Comparison of ENCODE assay signal across 8 cellular contexts in genomic region chr12:14395059-14395778, GRCh38. TPM values are rescaled to one million over a fixed set of nuclear protein-coding genes. Genes with fewer than 3 reads are reported as not detected.
DNase-seq lines count a peak whose midpoint lies in the region; ATAC-seq and TF ChIP-seq lines count a peak whose summit lies in the region.

No MANE protein-coding gene starts in this region.

- no peaks in the 10 kb centered on the region for H3K36me3 ChIP-seq in brain microvascular endothelial cell (replicated peaks)

- intact Hi-C loops in CD4-positive, alpha-beta T cell (cut with DNase I, micrococcal nuclease) = loop anchor here in 1 of 2 experiments (1.0 to 10.0 kb wide), 4 partner anchors 8 to 1390 kb away; partner anchors contain the start of genes ATF7IP and EPS8

- no peaks in the 10 kb centered on the region for H3K9me3 Mint-ChIP-seq in CD4-positive, alpha-beta T cell
- H3K9me3 Mint-ChIP-seq in osteocyte (ENCODE audit: unreplicated experiment) = peaks cover 13% of the 10 kb centered on the region

- peak overlapping the region; percentile 83 for H3K4me3 Mint-ChIP-seq in CD4-positive, alpha-beta T cell
- H3K4me3 Mint-ChIP-seq in osteocyte (ENCODE audit: unreplicated experiment) = peak overlapping the region; percentile 29

- peaks cover 90% of the 10 kb centered on the region for H3K4me1 Mint-ChIP-seq in CD4-positive, alpha-beta T cell (ENCODE audit: low read depth)
- peaks cover 50% of the 10 kb centered on the region for H3K4me1 Mint-ChIP-seq in osteocyte (ENCODE audit: unreplicated experiment)

- peak overlapping the region; percentile 66 for H3K27ac ChIP-seq in CD4-positive, alpha-beta T cell (ENCODE audit: low read depth, low read length)
- H3K27ac ChIP-seq in brain microvascular endothelial cell = peak overlapping the region; percentile 71

- POLR2A ChIA-PET in CD4-positive, alpha-beta T cell (lab: Charles Lee) = interaction anchor here (0.5 to 6.7 kb wide), 17 partner anchors 10 to 379 kb away, joined by 3 to 91 read pairs (median 6); partner anchors contain the start of gene ATF7IP

- peaks cover 32% of the 10 kb centered on the region for H3K36me3 Mint-ChIP-seq in CD4-positive, alpha-beta T cell (ENCODE audit: low read depth)
- peaks cover 35% of the 10 kb centered on the region for H3K36me3 Mint-ChIP-seq in osteocyte (ENCODE audit: unreplicated experiment)

- no peaks in the 10 kb centered on the region for H3K27me3 Mint-ChIP-seq in CD4-positive, alpha-beta T cell
- no peaks in the 10 kb centered on the region for H3K27me3 Mint-ChIP-seq in osteocyte (ENCODE audit: unreplicated experiment)

- no peak for DNase-seq in CD4-positive, alpha-beta T cell
- no peak for DNase-seq in brain microvascular endothelial cell
- no peak for DNase-seq in osteocyte (ENCODE audit: extremely low spot score, unreplicated experiment)
- no peak for DNase-seq in NCI-H345 treated with DMSO at 0.1 percent for 48 hours (lab: John Stamatoyannopoulos, UW; ENCODE audit: unreplicated experiment)
- no peak for DNase-seq in stimulated activated CD4-positive, alpha-beta T cell treated with anti-CD3 and anti-CD28 coated beads, Interleukin-2, amount 100 ng/mL, for 48 hours
- DNase-seq in GF-D8 (lab: John Stamatoyannopoulos, UW) = no peak

- in situ Hi-C loops in brain microvascular endothelial cell (cut with HindIII; ENCODE audit: low pct_ligation_motif_present, low sequenced_read_pairs) = no loop called here

- TF ChIP-seq CTCF in CD4-positive, alpha-beta T cell (IDR thresholded peaks at IDR 0.05) = no peak
- TF ChIP-seq CTCF in brain microvascular endothelial cell (IDR thresholded peaks at IDR 0.05; ENCODE audit: low read depth, low read length, missing control alignments) (no peak), osteocyte (IDR thresholded peaks at IDR 0.05) (no peak)

- ATAC-seq in CD4-positive, alpha-beta T cell (ENCODE audit: poor library complexity) = no peak
- ATAC-seq in GM19455 (IDR thresholded peaks at IDR 0.05; ENCODE audit: unreplicated experiment) = peak; percentile 49
- ATAC-seq in HG03469 (IDR thresholded peaks at IDR 0.05; ENCODE audit: unreplicated experiment) = peak; percentile 35

- H3K27ac Mint-ChIP-seq in CD4-positive, alpha-beta T cell = peak overlapping the region; percentile 91
- peak overlapping the region; percentile 81 for H3K27ac Mint-ChIP-seq in osteocyte (ENCODE audit: unreplicated experiment)

- H3K27me3 ChIP-seq in CD4-positive, alpha-beta T cell (ENCODE audit: control insufficient read depth, insufficient read depth, low read length) = no peaks in the 10 kb centered on the region
- H3K27me3 ChIP-seq in brain microvascular endothelial cell (replicated peaks) = no peaks in the 10 kb centered on the region

- no peak overlapping the region for H3K4me3 ChIP-seq in brain microvascular endothelial cell (ENCODE audit: low read depth, low read length)

- CTCF ChIA-PET in CD4-positive, alpha-beta T cell (lab: Charles Lee) = interaction anchor here (0.6 to 5.2 kb wide), 12 partner anchors 9 to 30 kb away, joined by 3 to 31 read pairs (median 4); partner anchors contain the start of gene ATF7IP

- no peaks in the 10 kb centered on the region for H3K9me3 ChIP-seq in CD4-positive, alpha-beta T cell (ENCODE audit: control insufficient read depth, low read length)

RNA-seq across cellular contexts. Expression of gene ATF7IP, which starts 29.7 kb away (rescaled TPM):
- 100 to 1,000 TPM; 134 to 143 TPM for total RNA-seq in CD4-positive, alpha-beta T cell
- total RNA-seq in osteocyte = 71.1 and 71.2 TPM in 2 replicates
